Comparison of ENCODE assay signal across 21 cellular contexts in genomic region chr1:198241553-198241952, GRCh38.
"Had no signal": no experiment of that assay in that cellular context is flagged by ENCODE, and none has a peak within 500 bp of the region (broad histone marks: within the 10 kb centered on the region; RNA-seq: fewer than 3 reads in every experiment).

No MANE protein-coding gene starts in this region.

- ATAC-seq: esophagus mucosa, gastrocnemius medialis, left lobe of liver, SK-N-SH treated with all-trans-retinoic acid at 6 μM for 48 hours, T-cell had no signal

- H3K36me3 Mint-ChIP-seq: brain had no signal

- H3K4me1 Mint-ChIP-seq: mesothelial cell of epicardium, nephron progenitor cell had no signal

- H3K27ac Mint-ChIP-seq: activated B cell treated with CpG ODN at 0.5 μM for 24 hours, mesothelial cell of epicardium, nephron progenitor cell had no signal

- H3K9me3 Mint-ChIP-seq: activated B cell treated with CpG ODN at 0.5 μM for 24 hours, brain, mesothelial cell of epicardium, nephron progenitor cell, T-cell had no signal

- DNase-seq: activated B cell treated with CpG ODN at 0.5 μM for 24 hours; activated CD4-positive, alpha-beta T cell treated with anti-CD3 and anti-CD28 coated beads, Interleukin-2, amount 50 U/mL, for 1 hour; anterior cingulate cortex; central memory CD4-positive, alpha-beta T cell; gastrocnemius medialis; head of caudate nucleus; kidney; nephron progenitor cell; nucleus accumbens; posterior cingulate gyrus; retina; spleen; stimulated activated CD4-positive, alpha-beta T cell treated with anti-CD3 and anti-CD28 coated beads, Interleukin-4, amount 100 ng/mL, for 4 hours; stomach; T-cell; trophoblast cell had no signal

- H3K4me3 Mint-ChIP-seq: activated B cell treated with CpG ODN at 0.5 μM for 24 hours, brain, mesothelial cell of epicardium, nephron progenitor cell, T-cell had no signal

- H3K27me3 Mint-ChIP-seq: activated B cell treated with CpG ODN at 0.5 μM for 24 hours, brain, T-cell had no signal
